In genomic region chr11:123505546-123506299, GRCh38 we compare ENCODE assay signal across 10 cellular contexts.
DNase-seq lines count a peak whose midpoint lies in the region; ATAC-seq, FAIRE-seq and TF ChIP-seq lines count a peak whose summit lies in the region.
"Had no signal": no experiment of that assay in that cellular context is flagged by ENCODE, and none has a peak within 500 bp of the region (broad histone marks: within the 10 kb centered on the region; RNA-seq: fewer than 3 reads in every experiment).

No MANE protein-coding gene starts in this region.

- 60% methylated on average over 6 of the region's 6 CpGs; no CpG with 5 or more reads in 1 of the 2 experiments for WGBS in H1 (ENCODE audit: extremely low coverage in 1 of 2, insufficient coverage in 1 of 2, insufficient read length in 1 of 2, insufficient replicate concordance in 2 of 2, low coverage in 1 of 2, low lambda C conversion rate in 2 of 2, missing lambda C conversion rate in 1 of 2), 2 experiments
- 65 to 77% (median 71%) methylated on average over 6 of the region's 6 CpGs for WGBS in small intestine, 3 donors

- H2BK20ac ChIP-seq in H1 (ENCODE audit: low read length) = no peak overlapping the region

- TF ChIP-seq RAD21 in H1 (IDR thresholded peaks at IDR 0.05 in 1 of 2, conservative IDR thresholded peaks at IDR 0.05 in 1 of 2; ENCODE audit: low read depth in 2 of 2, low read length in 2 of 2) = no peak

- TF ChIP-seq CTCF in H1 (IDR thresholded peaks at IDR 0.05; ENCODE audit: control extremely low read depth in 1 of 3, insufficient read depth in 1 of 3, low read depth in 1 of 3, low read length in 3 of 3) (no peak), Calu3 (IDR thresholded peaks at IDR 0.05; ENCODE audit: unreplicated experiment) (no peak)

- H3K4me3 ChIP-seq in H1 (ENCODE audit: extremely low read depth in 1 of 4, insufficient read depth in 2 of 4, low read depth in 3 of 4, low read length in 4 of 4) (no peak overlapping the region), small intestine (ENCODE audit: low read depth in 1 of 2, low read length in 2 of 2) (no peak overlapping the region)

- ATAC-seq in GM19438 (IDR thresholded peaks at IDR 0.05; ENCODE audit: low read depth, unreplicated experiment) = peak; percentile 93
- ATAC-seq in HG03135 (IDR thresholded peaks at IDR 0.05; ENCODE audit: unreplicated experiment) = peak; percentile 82
- no peak for ATAC-seq in GM18519 (IDR thresholded peaks at IDR 0.05; ENCODE audit: low FRiP score, unreplicated experiment)

- CTCF ChIA-PET in H1 (lab: Charles Lee; ENCODE audit: partially characterized antibody) (interaction anchor here (0.6 to 2.7 kb wide), 5 partner anchors 14 to 279 kb away, joined by 3 to 11 read pairs (median 3); no protein-coding TSS in a partner anchor), Calu3 (lab: Charles Lee) (no interaction called here)

- no peak overlapping the region for H3K4me3 Mint-ChIP-seq in Calu3 (ENCODE audit: low read depth, unreplicated experiment)

- TF ChIP-seq EP300 in H1 (IDR thresholded peaks at IDR 0.05; ENCODE audit: borderline replicate concordance in 1 of 2, low read depth in 2 of 2, low read length in 2 of 2) = no peak

- TF ChIP-seq POLR2A in H1 (IDR thresholded peaks at IDR 0.05; ENCODE audit: control extremely low read depth in 1 of 2, low read depth in 2 of 2, low read length in 2 of 2) = no peak

- H3K36me3 ChIP-seq in H1 (ENCODE audit: control insufficient read depth in 2 of 4, insufficient read depth in 4 of 4, low read length in 3 of 4) (no peaks in the 10 kb centered on the region), small intestine (ENCODE audit: control insufficient read depth in 2 of 2, insufficient read depth in 2 of 2, low read length in 2 of 2) (no peaks in the 10 kb centered on the region)

- H3K4me1 ChIP-seq in H1 (replicated peaks in 1 of 4; ENCODE audit: control insufficient read depth in 3 of 4, insufficient read depth in 4 of 4, low read length in 3 of 4) = peaks cover 3 to 20% (median 16%) of the 10 kb centered on the region in 4 experiments
- peaks cover 0 to 7% of the 10 kb centered on the region in 2 donors for H3K4me1 ChIP-seq in small intestine (ENCODE audit: control insufficient read depth in 2 of 2, insufficient read depth in 1 of 2, low read depth in 1 of 2, low read length in 1 of 2)

- no peak overlapping the region for H3K9ac ChIP-seq in H1 (replicated peaks in 1 of 4; ENCODE audit: extremely low read depth in 1 of 4, low read depth in 3 of 4, low read length in 3 of 4)

- POLR2A ChIA-PET in H1 (lab: Charles Lee; ENCODE audit: partially characterized antibody) = interaction anchor here (1.2 kb wide), 1 partner anchor 12 kb away, joined by 5 read pairs; no protein-coding TSS in a partner anchor

- H3K14ac ChIP-seq in H1 (ENCODE audit: insufficient read length) = no peak overlapping the region

- BruUV-seq in Calu3 (replicated peaks; lab: Mats Ljungman, UMichigan) = no TSS peak

- H3K23ac ChIP-seq in H1 (ENCODE audit: insufficient read length) = no peak overlapping the region

- no peak overlapping the region for H2AK5ac ChIP-seq in H1 (ENCODE audit: low read depth, low read length)

- H4K8ac ChIP-seq in H1 (ENCODE audit: extremely low read depth, insufficient read depth, low read length) = no peak overlapping the region

- H2BK12ac ChIP-seq in H1 (ENCODE audit: low read depth, low read length) = peak overlapping the region; percentile 46; the same call in 1 of the 2 replicates

- no peak overlapping the region for H2BK15ac ChIP-seq in H1 (ENCODE audit: low read length)

- H3K79me1 ChIP-seq in H1 (ENCODE audit: low read depth, low read length) = peaks cover 5% of the 10 kb centered on the region

- no peaks in the 10 kb centered on the region for H4K20me1 ChIP-seq in H1 (replicated peaks in 1 of 2; ENCODE audit: control insufficient read depth in 1 of 2, insufficient read depth in 2 of 2, low read length in 2 of 2)

- no peaks in the 10 kb centered on the region for H3K79me2 ChIP-seq in H1 (ENCODE audit: control insufficient read depth in 1 of 2, insufficient read depth in 2 of 2, low read length in 2 of 2)

- no peaks in the 10 kb centered on the region for H3K9me3 ChIP-seq in H1 (ENCODE audit: insufficient read depth in 2 of 2, low read depth in 1 of 2, low read length in 1 of 2)
- H3K9me3 ChIP-seq in small intestine (ENCODE audit: control insufficient read depth, low read depth) = no peaks in the 10 kb centered on the region

- DNase-seq in DMS53 treated with DMSO at 0.1 percent for 48 hours (lab: John Stamatoyannopoulos, UW; ENCODE audit: unreplicated experiment) (peak; percentile 77), H1 (ENCODE audit: low read depth in 1 of 2, low spot score in 2 of 2) (peak; percentile 25 to 64), small intestine (no peak), Calu3 (no peak), COLO829 (ENCODE audit: low spot score) (no peak)
- DNase-seq: activated CD8-positive, alpha-beta memory T cell treated with anti-CD3 and anti-CD28 coated beads for 24 hours had no signal

- no peak overlapping the region for H4K5ac ChIP-seq in H1 (ENCODE audit: insufficient read length, low read depth, low read length)

- H3K27ac Mint-ChIP-seq in Calu3 (ENCODE audit: unreplicated experiment) = no peak overlapping the region

- intact Hi-C loops in Calu3 (cut with micrococcal nuclease; ENCODE audit: unreplicated experiment) = no loop called here

- peaks cover 79% of the 10 kb centered on the region for H3K27me3 Mint-ChIP-seq in Calu3 (ENCODE audit: unreplicated experiment)

- H2BK120ac ChIP-seq in H1 (replicated peaks; ENCODE audit: low read depth, low read length) = no peak overlapping the region

- H2BK5ac ChIP-seq in H1 (ENCODE audit: low read depth, low read length) = 0 out of 2 replicates have a peak overlapping the region, but pooled peaks have one; percentile 2

- H2AFZ ChIP-seq in H1 (ENCODE audit: low read length) = no peak overlapping the region

- H3K27ac ChIP-seq in H1 (ENCODE audit: low read depth, low read length) (no peak overlapping the region), small intestine (ENCODE audit: low read depth in 1 of 2, low read length in 1 of 2) (no peak overlapping the region)

- no peaks in the 10 kb centered on the region for H3K36me3 Mint-ChIP-seq in Calu3 (ENCODE audit: insufficient read depth, unreplicated experiment)

- FAIRE-seq in H1 (lab: Jason Lieb, UNC) (peak; percentile 77), small intestine (lab: Jason Lieb, UNC) (no peak)
- FAIRE-seq: G401.6 had no signal

- no peaks in the 10 kb centered on the region for H3K9me3 Mint-ChIP-seq in Calu3 (ENCODE audit: low read depth, unreplicated experiment)

- H3K27me3 ChIP-seq in H1 (replicated peaks in 1 of 4; ENCODE audit: control insufficient read depth in 3 of 4, extremely low read depth in 1 of 4, insufficient read depth in 3 of 4, low read length in 3 of 4) = no peaks in the 10 kb centered on the region
- no peaks in the 10 kb centered on the region for H3K27me3 ChIP-seq in small intestine (ENCODE audit: control insufficient read depth in 2 of 2, insufficient read depth in 2 of 2, low read length in 2 of 2)

- no peak overlapping the region for H3K4ac ChIP-seq in H1 (replicated peaks; ENCODE audit: insufficient read length, low read depth, low read length)

- no peak overlapping the region; the same call in 1 of the 2 replicates for H3K18ac ChIP-seq in H1 (ENCODE audit: extremely low read depth, low read length)

- no peak overlapping the region for H3K56ac ChIP-seq in H1 (replicated peaks; ENCODE audit: insufficient read length, low read depth, low read length)

- no peak overlapping the region for H4K91ac ChIP-seq in H1 (replicated peaks; ENCODE audit: insufficient read length, low read length)

- H3K23me2 ChIP-seq in H1 (ENCODE audit: low read depth, low read length) = no peaks in the 10 kb centered on the region

- H3K4me2 ChIP-seq in H1 (ENCODE audit: insufficient read depth in 1 of 2, low read depth in 2 of 2, low read length in 2 of 2) = 0 out of 4 replicates have a peak overlapping the region, but pooled peaks of 1 of the 2 experiments have one; percentile 25

- peaks cover under 1% of the 10 kb centered on the region for H3K4me1 Mint-ChIP-seq in Calu3 (ENCODE audit: low read depth, unreplicated experiment)

TF ChIP-seq in H1, 55 proteins besides CTCF, POLR2A, EP300 and RAD21:
- TF ChIP-seq YY1 (IDR thresholded peaks at IDR 0.05; ENCODE audit: low read depth, low read length) (peak; percentile 91), GABPA (IDR thresholded peaks at IDR 0.05; ENCODE audit: borderline replicate concordance, insufficient read depth, low read length) (no peak), SIX5 (IDR thresholded peaks at IDR 0.05; ENCODE audit: low read depth, low read length) (peak; percentile 61)

Comparison
In these comparisons a context has a peak if more than half of its experiments do, and no peak if none do; other contexts are left out.
1. DNase-seq: peak in DMS53 treated with DMSO at 0.1 percent for 48 hours (single experiment) and H1 (2 of 2); none in small intestine (single experiment), Calu3 (single experiment) and COLO829 (single experiment).